Comparison of ENCODE assay signal across 18 cellular contexts in the genomic region with DNA sequence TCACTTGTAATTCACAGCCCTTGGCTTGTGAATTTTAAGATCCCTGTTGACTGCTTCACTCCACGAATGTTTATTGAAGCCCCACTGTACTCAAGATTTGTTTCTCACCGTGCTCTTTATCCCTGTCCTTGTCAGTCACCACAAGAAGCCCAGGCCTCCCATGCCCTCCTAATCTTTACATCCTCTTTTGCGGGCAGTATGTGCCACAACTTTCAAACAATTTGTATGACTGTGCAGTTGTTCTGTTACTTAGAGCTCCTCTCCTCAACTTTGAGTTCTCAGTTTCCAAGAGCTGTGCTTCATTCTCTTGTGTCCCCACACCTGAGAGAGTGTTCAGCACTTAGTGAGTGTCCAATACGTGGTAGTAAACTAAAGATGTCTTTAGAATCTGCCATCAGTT.
DNase-seq lines count a peak whose midpoint lies in the region; ATAC-seq, FAIRE-seq and TF ChIP-seq lines count a peak whose summit lies in the region.
"Had no signal": no experiment of that assay in that cellular context is flagged by ENCODE, and none has a peak within 500 bp of the region (broad histone marks: within the 10 kb centered on the region; RNA-seq: fewer than 3 reads in every experiment).

No MANE protein-coding gene starts in this region.

- ATAC-seq in GM18511 (IDR thresholded peaks at IDR 0.05; ENCODE audit: unreplicated experiment), result peak; percentile 58
- ATAC-seq in GM21619 (IDR thresholded peaks at IDR 0.05; ENCODE audit: unreplicated experiment), result peak; percentile 47
- ATAC-seq in HG03280 (IDR thresholded peaks at IDR 0.05; ENCODE audit: unreplicated experiment), result peak; percentile 36
- ATAC-seq: stimulated activated memory B cell treated with anti-CD40 and anti-IgM and Interleukin-4, amounts not matched to agents 10 μg/mL and 1 μg/mL and 100 μg/mL, for 72 hours had no signal

- POLR2A ChIA-PET in PC-9 (lab: Charles Lee; ENCODE audit: unreplicated experiment) (no interaction called here), A673 (lab: Charles Lee; ENCODE audit: low non-redundant PET) (interaction anchor here (0.6 kb wide), 1 partner anchor 153 kb away, joined by 3 read pairs; no protein-coding TSS in a partner anchor)

- H3K4me3 ChIP-seq in PC-9 (no peak overlapping the region), A673 (ENCODE audit: low read depth, low read length, poor library complexity, severe bottlenecking) (no peak overlapping the region)
- H3K4me3 ChIP-seq: skin epidermis had no signal

- H3K79me2 ChIP-seq in PC-9 (ENCODE audit: low read depth), result no peaks in the 10 kb centered on the region

- BruUV-seq in PC-9 (replicated peaks; lab: Mats Ljungman, UMichigan) (no TSS peak), A673 (replicated peaks; lab: Mats Ljungman, UMichigan) (no TSS peak)

- H3K9me3 ChIP-seq in PC-9 (ENCODE audit: insufficient read depth, low read depth) (no peaks in the 10 kb centered on the region), A673 (ENCODE audit: low read depth, low read length, poor library complexity, severe bottlenecking) (no peaks in the 10 kb centered on the region)

- H3K27me3 ChIP-seq in PC-9 (ENCODE audit: insufficient read depth, low read depth), result no peaks in the 10 kb centered on the region
- no peaks in the 10 kb centered on the region for H3K27me3 ChIP-seq in A673 (replicated peaks; ENCODE audit: insufficient read depth, low read depth, low read length, poor library complexity)

- H3K36me3 ChIP-seq in PC-9 (ENCODE audit: low read depth), result no peaks in the 10 kb centered on the region
- no peaks in the 10 kb centered on the region for H3K36me3 ChIP-seq in A673 (ENCODE audit: insufficient read depth, low read length, poor library complexity, severe bottlenecking)

- H3K4me2 ChIP-seq in PC-9, result no peak overlapping the region

- intact Hi-C loops in PC-9 (cut with micrococcal nuclease; ENCODE audit: unreplicated experiment), result no loop called here
- intact Hi-C loops in A673 (cut with micrococcal nuclease; ENCODE audit: unreplicated experiment), result no loop called here

- H3F3A ChIP-seq in PC-9 (ENCODE audit: insufficient read depth, low read depth), result no peaks in the 10 kb centered on the region

- no peak overlapping the region for H3K27ac ChIP-seq in PC-9
- no peak overlapping the region for H3K27ac ChIP-seq in A673 (ENCODE audit: low read depth, low read length, poor library complexity, severe bottlenecking)
- H3K27ac ChIP-seq: skin epidermis had no signal

- DNase-seq in PC-9 (no peak), kidney glomerular epithelial cell (lab: John Stamatoyannopoulos, UW) (no peak), A673 (ENCODE audit: low spot score) (no peak), RCC 7860 (ENCODE audit: low spot score) (no peak), ecto neural progenitor cell (ENCODE audit: low spot score) (no peak)
- DNase-seq: activated CD4-positive, CD25-positive, alpha-beta regulatory T cell treated with anti-CD3 and anti-CD28 coated beads, Interleukin-2, amount 50 U/mL, for 72 hours; activated T-cell treated with anti-CD3 and anti-CD28 coated beads, Interleukin-2, amount 50 U/mL, for 1 hour; COR-L47; effector CD8-positive, alpha-beta T cell; HFFc6; NCI-H187 treated with DMSO at 0.1 percent for 48 hours; RPMI8226 had no signal

- CTCF ChIA-PET in PC-9 (lab: Charles Lee), result no interaction called here
- CTCF ChIA-PET in A673 (lab: Charles Lee), result no interaction called here

- no peaks in the 10 kb centered on the region for H3K9me2 ChIP-seq in PC-9 (ENCODE audit: insufficient read depth)

- no peak for TF ChIP-seq CTCF in PC-9 (conservative IDR thresholded peaks at IDR 0.05)
- no peak for TF ChIP-seq CTCF in A673 (conservative IDR thresholded peaks at IDR 0.05; ENCODE audit: low read depth, low read length)

- H3K4me1 ChIP-seq in PC-9 (replicated peaks; ENCODE audit: insufficient read depth) (no peaks in the 10 kb centered on the region), A673 (ENCODE audit: insufficient read depth, low read length, poor library complexity, severe bottlenecking) (no peaks in the 10 kb centered on the region)

- H2AFZ ChIP-seq in PC-9, result 0 out of 2 replicates have a peak overlapping the region, but pooled peaks have one; percentile 33

- FAIRE-seq in RCC 7860 (lab: Jason Lieb, UNC), result no peak
- FAIRE-seq: G401.6 had no signal

- no peaks in the 10 kb centered on the region for H4K20me1 ChIP-seq in PC-9 (ENCODE audit: insufficient read depth)
